8 cellular contexts compared by ENCODE assay signal in genomic region chr1:113042336-113043143, GRCh38. TPM values are rescaled to one million over a fixed set of nuclear protein-coding genes. Genes with fewer than 3 reads are reported as not detected.
DNase-seq lines count a peak whose midpoint lies in the region; ATAC-seq, FAIRE-seq and TF ChIP-seq lines count a peak whose summit lies in the region.

No MANE protein-coding gene starts in this region.

- peak; percentile 70 for TF ChIP-seq CTCF in CD14-positive monocyte (IDR thresholded peaks at IDR 0.05)
- TF ChIP-seq CTCF in cardiac fibroblast (IDR thresholded peaks at IDR 0.05; ENCODE audit: low read depth, low read length): peak; percentile 64

- H3K4me1 Mint-ChIP-seq in CD14-positive monocyte: peaks cover 45% of the 10 kb centered on the region

- no peaks in the 10 kb centered on the region for H3K36me3 Mint-ChIP-seq in CD14-positive monocyte

- DNase-seq in CD14-positive monocyte (ENCODE audit: low spot score) (peak; percentile 84), HS-5 (ENCODE audit: low read depth) (peak; percentile 85), RCC 7860 (ENCODE audit: low spot score) (peak; percentile 89), cardiac fibroblast (ENCODE audit: low read depth in 2 of 2) (peak; percentile 88 to 89), iPS-NIHi11 (ENCODE audit: low spot score) (peak; percentile 79), skeletal muscle cell (ENCODE audit: low read depth) (peak; percentile 57)

- H3K9me3 Mint-ChIP-seq in CD14-positive monocyte: peaks cover 0 to 2% (median 0%) of the 10 kb centered on the region in 7 donors

- intact Hi-C loops in CD14-positive monocyte (cut with micrococcal nuclease): loop anchor here (2.0 to 10.0 kb wide), 5 partner anchors 88 to 338 kb away; partner anchors contain the start of genes RHOC (in 1 of the 2) and SLC16A1 (in 1 of the 2)

- H3K27ac Mint-ChIP-seq in CD14-positive monocyte: peak overlapping the region; percentile 64 to 92 (median 83)

- peak; percentile 75 for ATAC-seq in GM18909 (IDR thresholded peaks at IDR 0.05; ENCODE audit: poor library complexity, unreplicated experiment)
- ATAC-seq in GM21381 (IDR thresholded peaks at IDR 0.05; ENCODE audit: unreplicated experiment): no peak

- peaks cover 2 to 6% (median 4%) of the 10 kb centered on the region in 3 donors for H3K27me3 Mint-ChIP-seq in CD14-positive monocyte (ENCODE audit: low read depth in 3 of 3)

- H3K4me3 ChIP-seq in cardiac fibroblast (replicated peaks in 1 of 2; ENCODE audit: low read depth in 2 of 2, low read length in 2 of 2): no peak overlapping the region
- no peak overlapping the region for H3K4me3 ChIP-seq in skeletal muscle cell (ENCODE audit: low read depth, low read length)

- peak; percentile 68 for FAIRE-seq in RCC 7860 (lab: Jason Lieb, UNC)

- peak overlapping the region in 1 of 2 donors; percentile 55 for H3K4me3 Mint-ChIP-seq in CD14-positive monocyte

RNA-seq across cellular contexts. Expression of gene LRIG2, which starts 30.5 kb away (rescaled TPM):
- polyA plus RNA-seq in CD14-positive monocyte: under 1 TPM; 0.93 to 0.96 TPM
